Comparison of ENCODE assay signal across 29 cellular contexts in the genomic region with DNA sequence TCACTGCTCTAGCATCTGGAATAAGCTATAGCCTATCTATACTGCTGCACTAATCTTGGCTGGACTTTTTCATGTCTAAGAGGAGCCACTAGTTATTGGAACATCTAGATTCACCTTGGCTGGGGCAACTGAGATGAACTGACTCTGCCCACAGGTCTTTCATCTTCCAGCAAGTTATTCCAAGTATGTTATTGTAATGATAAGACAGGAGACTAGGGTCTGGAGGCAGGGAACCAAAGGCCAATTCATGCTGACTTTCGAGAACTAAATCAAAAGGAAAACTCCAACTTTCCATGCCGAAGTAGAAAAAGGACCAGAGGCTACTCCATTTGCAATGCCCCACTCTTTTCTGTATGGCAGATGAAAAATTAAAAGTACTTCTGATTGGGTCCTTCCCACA.
"Had no signal": no experiment of that assay in that cellular context is flagged by ENCODE, and none has a peak within 500 bp of the region (broad histone marks: within the 10 kb centered on the region; RNA-seq: fewer than 3 reads in every experiment).

No MANE protein-coding gene starts in this region.

- H3K9me3 ChIP-seq: SJCRH30 had no signal

- H3K4me1 ChIP-seq: SJCRH30 had no signal

- H3K27me3 ChIP-seq: cardiac muscle cell, SJCRH30 had no signal

- DNase-seq: activated CD4-positive, alpha-beta memory T cell treated with anti-CD3 and anti-CD28 coated beads, Interleukin-2, amount 10 ng/mL, durations not matched to agents 7 days and 5 days; activated CD4-positive, alpha-beta T cell treated with anti-CD3 and anti-CD28 coated beads for 1 hour; activated CD4-positive, alpha-beta T cell treated with anti-CD3 and anti-CD28 coated beads for 48 hours; activated CD4-positive, CD25-positive, alpha-beta regulatory T cell; activated CD8-positive, alpha-beta memory T cell treated with anti-CD3 and anti-CD28 coated beads for 24 hours; activated CD8-positive, alpha-beta memory T cell treated with anti-CD3 and anti-CD28 coated beads, Interleukin-2, amount 10 ng/mL, durations not matched to agents 7 days and 5 days; activated CD8-positive, alpha-beta memory T cell treated with anti-CD3 and anti-CD28 coated beads, Interleukin-2, amount 50 U/mL, for 48 hours; activated effector memory CD4-positive, alpha-beta T cell treated with Interleukin-2 at 50 U/mL for 16 hours; activated naive CD4-positive, alpha-beta T cell treated with anti-CD3 and anti-CD28 coated beads, Interleukin-2, amount 10 ng/mL, durations not matched to agents 7 days and 5 days; activated naive CD8-positive, alpha-beta T cell treated with anti-CD3 and anti-CD28 coated beads, Interleukin-2, amount 50 U/mL, for 24 hours; activated T-cell treated with anti-CD3 and anti-CD28 coated beads, Interleukin-2, amount 50 U/mL, for 48 hours; aorta; Karpas-422; KBM-7; NCI-H1105 treated with DMSO at 0.1 percent for 48 hours; NCI-H1436; NCI-H1694 treated with DMSO at 0.1 percent for 48 hours; NCI-H2029; NCI-H510A; NCI-H526; NCI-H748 treated with DMSO at 0.1 percent for 48 hours; NK-92 treated with Interleukin-12 subunit alpha and Interleukin-12 subunit beta, amount 100 ng/mL, for 24 hours; OCI-M1; SHP77; SJCRH30; T1000; WERI-Rb-1 had no signal

- H3K27ac ChIP-seq: cardiac muscle cell, SJCRH30, SK-N-MC, WERI-Rb-1 had no signal

- H3K36me3 ChIP-seq: cardiac muscle cell, SJCRH30, WERI-Rb-1 had no signal

- H3K4me3 ChIP-seq: cardiac muscle cell, SJCRH30, SK-N-MC had no signal
